In the genomic region with DNA sequence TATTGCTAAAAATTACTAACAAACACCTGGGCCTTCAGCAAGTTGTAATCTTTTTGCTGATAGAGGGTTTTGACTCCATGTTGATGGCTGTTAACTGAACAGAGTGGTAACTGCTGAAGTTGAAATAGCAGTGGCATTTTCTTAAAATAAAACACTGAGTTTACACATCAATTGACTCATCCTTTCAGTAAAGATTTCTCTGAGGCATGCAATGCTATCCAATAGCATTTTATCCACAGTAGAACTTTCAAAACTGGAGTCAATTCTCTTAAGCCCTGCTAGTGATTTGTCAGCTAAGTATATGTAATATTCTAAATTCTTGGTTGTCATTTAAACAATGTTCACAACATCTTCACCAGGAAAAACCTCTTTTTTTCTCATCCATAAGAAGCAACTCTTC, we compare ENCODE assay signal across 1 cellular context.
TF ChIP-seq lines count a peak whose summit lies in the region.

No MANE protein-coding gene starts in this region.

TF ChIP-seq in IMR-90, 13 proteins besides CTCF, POLR2A, EP300 and RAD21 (continued from another document):
- TF ChIP-seq, protein P1, sequence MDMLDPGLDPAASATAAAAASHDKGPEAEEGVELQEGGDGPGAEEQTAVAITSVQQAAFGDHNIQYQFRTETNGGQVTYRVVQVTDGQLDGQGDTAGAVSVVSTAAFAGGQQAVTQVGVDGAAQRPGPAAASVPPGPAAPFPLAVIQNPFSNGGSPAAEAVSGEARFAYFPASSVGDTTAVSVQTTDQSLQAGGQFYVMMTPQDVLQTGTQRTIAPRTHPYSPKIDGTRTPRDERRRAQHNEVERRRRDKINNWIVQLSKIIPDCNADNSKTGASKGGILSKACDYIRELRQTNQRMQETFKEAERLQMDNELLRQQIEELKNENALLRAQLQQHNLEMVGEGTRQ (IDR thresholded peaks at IDR 0.05; ENCODE audit: low read depth, low read length): no peak
- TF ChIP-seq MAFK (IDR thresholded peaks at IDR 0.05; ENCODE audit: low read depth, low read length): no peak
- TF ChIP-seq, protein P2, sequence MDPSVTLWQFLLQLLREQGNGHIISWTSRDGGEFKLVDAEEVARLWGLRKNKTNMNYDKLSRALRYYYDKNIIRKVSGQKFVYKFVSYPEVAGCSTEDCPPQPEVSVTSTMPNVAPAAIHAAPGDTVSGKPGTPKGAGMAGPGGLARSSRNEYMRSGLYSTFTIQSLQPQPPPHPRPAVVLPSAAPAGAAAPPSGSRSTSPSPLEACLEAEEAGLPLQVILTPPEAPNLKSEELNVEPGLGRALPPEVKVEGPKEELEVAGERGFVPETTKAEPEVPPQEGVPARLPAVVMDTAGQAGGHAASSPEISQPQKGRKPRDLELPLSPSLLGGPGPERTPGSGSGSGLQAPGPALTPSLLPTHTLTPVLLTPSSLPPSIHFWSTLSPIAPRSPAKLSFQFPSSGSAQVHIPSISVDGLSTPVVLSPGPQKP (IDR thresholded peaks at IDR 0.05; ENCODE audit: borderline replicate concordance, low read depth, low read length): no peak
- no peak for TF ChIP-seq MAZ (IDR thresholded peaks at IDR 0.05; ENCODE audit: borderline replicate concordance, low read depth, low read length)
- TF ChIP-seq CEBPB (IDR thresholded peaks at IDR 0.05; ENCODE audit: low read depth, low read length): no peak
- TF ChIP-seq RCOR1 (IDR thresholded peaks at IDR 0.05; ENCODE audit: insufficient replicate concordance, low read length): no peak
- TF ChIP-seq SMC3 (IDR thresholded peaks at IDR 0.05; ENCODE audit: low read depth, low read length): no peak
